Comparison of ENCODE assay signal across 8 cellular contexts in the genomic region with DNA sequence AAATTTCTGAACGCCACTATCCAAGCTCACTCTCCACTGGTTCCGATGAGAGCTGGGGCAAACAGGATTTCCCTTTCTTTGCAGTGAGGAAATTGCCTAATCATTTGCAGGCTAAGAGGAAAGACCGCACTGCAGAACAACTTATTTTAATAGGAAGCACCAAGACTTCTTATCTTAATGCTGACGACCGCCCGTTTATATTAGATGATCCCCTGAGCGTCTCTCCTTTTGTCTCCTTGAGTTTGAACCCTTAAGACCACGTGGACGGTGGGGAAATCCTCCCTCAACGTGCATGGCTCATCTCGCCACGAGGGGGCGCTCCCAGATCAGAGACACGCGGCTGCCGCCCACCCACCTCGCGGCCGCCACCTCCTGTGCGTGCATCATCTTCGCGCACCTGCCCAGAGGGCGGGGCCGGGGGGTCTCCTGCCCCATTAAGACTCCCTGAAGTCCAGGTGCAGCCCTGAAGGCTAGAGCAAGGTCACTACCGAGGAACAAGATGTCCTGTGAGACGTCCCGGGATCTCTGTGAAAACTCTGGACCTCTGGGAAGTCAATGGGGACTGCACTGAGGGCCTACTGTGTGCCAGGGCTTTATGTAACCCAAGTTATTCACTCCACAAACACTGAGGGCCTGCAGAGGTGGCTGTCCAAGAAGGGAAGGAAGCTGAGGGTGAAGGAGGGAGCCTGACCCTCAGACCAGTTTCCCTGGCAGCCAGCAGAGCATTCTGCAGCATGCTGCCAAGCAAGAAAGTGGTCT. TPM values are rescaled to one million over a fixed set of nuclear protein-coding genes. Genes with fewer than 3 reads are reported as not detected.
DNase-seq lines count a peak whose midpoint lies in the region; ATAC-seq and TF ChIP-seq lines count a peak whose summit lies in the region.

No MANE protein-coding gene starts in this region.

- H3K4me3 Mint-ChIP-seq in WTC11 = peak overlapping the region; percentile 58

- H3K27me3 Mint-ChIP-seq in WTC11 (ENCODE audit: low read depth) = peaks cover 22% of the 10 kb centered on the region

- no peaks in the 10 kb centered on the region for H3K27me3 ChIP-seq in mammary epithelial cell (ENCODE audit: insufficient read depth, low read length)

- H3K36me3 Mint-ChIP-seq in WTC11 = no peaks in the 10 kb centered on the region

- no peaks in the 10 kb centered on the region for H3K79me2 ChIP-seq in mammary epithelial cell (ENCODE audit: insufficient read depth, low read length)

- intact Hi-C loops in mammary epithelial cell (cut with micrococcal nuclease) = loop anchor here (1.0 to 5.0 kb wide), 6 partner anchors 65 to 487 kb away; no protein-coding TSS in a partner anchor

- no peak overlapping the region for H3K4me3 ChIP-seq in AG09309 (ENCODE audit: control insufficient read depth, low read depth, low read length)
- no peak overlapping the region for H3K4me3 ChIP-seq in mammary epithelial cell (replicated peaks in 1 of 3; ENCODE audit: insufficient read depth in 1 of 3, low read depth in 2 of 3, low read length in 3 of 3)

- CTCF ChIA-PET in WTC11 (lab: Charles Lee) (interaction anchor here (0.5 to 3.7 kb wide), 30 partner anchors 10 to 1174 kb away, joined by 3 to 54 read pairs (median 3); no protein-coding TSS in a partner anchor), mammary epithelial cell (lab: Charles Lee; ENCODE audit: low non-redundant PET) (no interaction called here)

- peak; percentile 93 for TF ChIP-seq CTCF in AG09309 (IDR thresholded peaks at IDR 0.05; ENCODE audit: control insufficient read depth, insufficient read depth, low read depth, low read length, missing control alignments)
- TF ChIP-seq CTCF in WTC11 (IDR thresholded peaks at IDR 0.05) = peak; percentile 89
- TF ChIP-seq CTCF in mammary epithelial cell (conservative IDR thresholded peaks at IDR 0.05 in 1 of 2, IDR thresholded peaks at IDR 0.05 in 1 of 2; ENCODE audit: extremely low read depth in 1 of 2, insufficient read depth in 1 of 2, low read depth in 1 of 2, low read length in 2 of 2) = peak; percentile 82 to 94

- WGBS in mammary epithelial cell (ENCODE audit: low coverage, missing lambda C conversion rate) = 4% methylated on average over 9 of the region's 27 CpGs

- no TSS peak for BruUV-seq in mammary epithelial cell (replicated peaks; lab: Mats Ljungman, UMichigan)

- DNase-seq in AG09309 (ENCODE audit: low read depth) = no peak
- peak; percentile 65 to 73 for DNase-seq in NCI-H2081 (lab: John Stamatoyannopoulos, UW)
- DNase-seq in WTC11 (ENCODE audit: low spot score) = peak; percentile 89
- DNase-seq in mammary epithelial cell = peak; percentile 37
- DNase-seq in iris pigment epithelial cell (ENCODE audit: low read depth) = peak; percentile 59
- DNase-seq in stimulated activated CD4-positive, alpha-beta T cell treated with anti-CD3 and anti-CD28 coated beads, Interleukin-15, amount 100 ng/mL, for 1 hour (ENCODE audit: low read depth in 1 of 2, low spot score in 1 of 2) = peak; percentile 42 to 85

- no peak overlapping the region for H3K27ac Mint-ChIP-seq in WTC11

- no peaks in the 10 kb centered on the region for H4K20me1 ChIP-seq in mammary epithelial cell (ENCODE audit: insufficient read depth, low read length)

- peak overlapping the region; percentile 41 for H3K4me2 ChIP-seq in mammary epithelial cell (ENCODE audit: insufficient read depth, low read depth, low read length)

- ATAC-seq in GM21528 (IDR thresholded peaks at IDR 0.05; ENCODE audit: low FRiP score, unreplicated experiment) = peak; percentile 66
- peak; percentile 70 for ATAC-seq in WTC11
- ATAC-seq in GM21515 (IDR thresholded peaks at IDR 0.05; ENCODE audit: unreplicated experiment) = no peak

- peak overlapping the region; percentile 72 for H2AFZ ChIP-seq in mammary epithelial cell (ENCODE audit: low read depth, low read length)

- dilution Hi-C loops in mammary epithelial cell (cut with HindIII; ENCODE audit: low sequenced_read_pairs) = no loop called here

- 0 out of 2 replicates have a peak, but pooled peaks cover 5% of the 10 kb centered on the region for H3K9me3 Mint-ChIP-seq in WTC11

- H3K4me1 ChIP-seq in mammary epithelial cell (ENCODE audit: insufficient read depth, low read length) = peaks cover 3% of the 10 kb centered on the region

- no peaks in the 10 kb centered on the region for H3K9me3 ChIP-seq in mammary epithelial cell (replicated peaks; ENCODE audit: insufficient read depth, low read length)

- in situ Hi-C loops in mammary epithelial cell (cut with MboI; ENCODE audit: low sequenced_read_pairs in 2 of 2) = loop anchor here in 1 of 2 donors (10.0 kb wide), 1 partner anchor 209 kb away; no protein-coding TSS in a partner anchor

- H3K27ac ChIP-seq in mammary epithelial cell (ENCODE audit: insufficient read depth, low read depth, low read length) = no peak overlapping the region

- H3K4me1 Mint-ChIP-seq in WTC11 = peaks cover 36% of the 10 kb centered on the region

- POLR2A ChIA-PET in WTC11 (lab: Charles Lee) = interaction anchor here (1.0 to 1.5 kb wide), 2 partner anchors 19 to 206 kb away, joined by 3 to 7 read pairs; no protein-coding TSS in a partner anchor

- no peaks in the 10 kb centered on the region for H3K36me3 ChIP-seq in mammary epithelial cell (ENCODE audit: insufficient read depth, low read length)

- no peak overlapping the region for H3K9ac ChIP-seq in mammary epithelial cell (ENCODE audit: insufficient read depth, low read length)

TF ChIP-seq in WTC11, 78 proteins besides CTCF, POLR2A, EP300 and RAD21 (continues in another document):
- TF ChIP-seq, protein P1, sequence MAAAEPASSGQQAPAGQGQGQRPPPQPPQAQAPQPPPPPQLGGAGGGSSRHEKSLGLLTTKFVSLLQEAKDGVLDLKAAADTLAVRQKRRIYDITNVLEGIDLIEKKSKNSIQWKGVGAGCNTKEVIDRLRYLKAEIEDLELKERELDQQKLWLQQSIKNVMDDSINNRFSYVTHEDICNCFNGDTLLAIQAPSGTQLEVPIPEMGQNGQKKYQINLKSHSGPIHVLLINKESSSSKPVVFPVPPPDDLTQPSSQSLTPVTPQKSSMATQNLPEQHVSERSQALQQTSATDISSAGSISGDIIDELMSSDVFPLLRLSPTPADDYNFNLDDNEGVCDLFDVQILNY (CRISPR knock-in tag; IDR thresholded peaks at IDR 0.05) = peak; percentile 32; the same call in 1 of the 2 replicates
- peak; percentile 26; the same call in 1 of the 2 replicates for TF ChIP-seq ZNF423 (CRISPR knock-in tag; IDR thresholded peaks at IDR 0.05)
- TF ChIP-seq, protein P2, sequence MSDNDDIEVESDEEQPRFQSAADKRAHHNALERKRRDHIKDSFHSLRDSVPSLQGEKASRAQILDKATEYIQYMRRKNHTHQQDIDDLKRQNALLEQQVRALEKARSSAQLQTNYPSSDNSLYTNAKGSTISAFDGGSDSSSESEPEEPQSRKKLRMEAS (CRISPR knock-in tag; IDR thresholded peaks at IDR 0.05) = peak; percentile 92
- TF ChIP-seq ETV6 (CRISPR knock-in tag; IDR thresholded peaks at IDR 0.05) = 0 out of 2 replicates have a peak, but pooled peaks have one; percentile 69
- TF ChIP-seq ZNF532 (CRISPR knock-in tag; IDR thresholded peaks at IDR 0.05; ENCODE audit: borderline replicate concordance) = no peak
- TF ChIP-seq USF1 (CRISPR knock-in tag; IDR thresholded peaks at IDR 0.05) = peak; percentile 81
- peak; percentile 30; the same call in 1 of the 2 replicates for TF ChIP-seq CREM (CRISPR knock-in tag; IDR thresholded peaks at IDR 0.05)
- TF ChIP-seq GABPB1 (CRISPR knock-in tag; IDR thresholded peaks at IDR 0.05) = peak; percentile 42; the same call in 1 of the 2 replicates
- TF ChIP-seq JAZF1 (CRISPR knock-in tag; IDR thresholded peaks at IDR 0.05) = no peak

RNA-seq across cellular contexts. Expression of gene PDYN, which starts 28.2 kb away (rescaled TPM):
- total RNA-seq in WTC11 (2021) (0.14 to 0.28 TPM (median 0.21 TPM) in 3 replicates), mammary epithelial cell (not detected)
- not detected for polyA plus RNA-seq in mammary epithelial cell
- not detected for polyA minus RNA-seq in mammary epithelial cell
